Comparison of ENCODE assay signal across 26 cellular contexts in the genomic region with DNA sequence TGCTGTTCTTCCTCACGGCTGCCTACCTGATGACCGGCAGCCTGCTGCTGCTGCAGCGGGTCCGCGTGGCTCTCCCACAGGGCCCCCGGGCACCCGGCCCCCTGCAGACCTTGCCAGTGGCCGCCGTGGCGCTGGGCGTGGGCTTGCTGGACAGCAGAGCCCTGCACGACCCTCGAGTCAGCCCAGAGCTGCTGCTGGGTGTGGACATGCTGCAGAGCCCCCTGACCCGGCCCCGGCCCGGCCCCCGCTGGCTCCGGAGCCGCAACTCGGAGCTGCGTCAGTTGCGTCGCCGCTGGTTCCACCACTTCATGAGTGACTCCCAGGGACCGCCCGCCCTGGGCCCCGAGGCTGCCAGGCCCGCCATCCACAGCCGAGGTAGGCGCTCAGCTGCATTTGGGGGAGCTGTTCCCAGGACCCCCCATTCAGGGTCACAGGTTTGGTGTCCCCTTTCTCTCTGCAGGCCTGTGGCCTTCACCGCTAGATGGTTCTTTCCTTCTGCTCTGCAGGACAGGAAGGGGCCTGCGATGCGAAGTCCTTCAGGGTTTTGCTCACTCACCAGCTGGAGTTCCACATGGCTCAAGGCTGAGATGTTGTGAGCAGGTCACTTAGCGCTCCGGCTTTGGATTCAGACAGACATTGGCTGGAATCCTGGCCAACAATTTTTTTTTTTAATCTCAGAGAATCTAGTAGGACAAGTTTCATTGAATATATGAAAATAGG. TPM values are rescaled to one million over a fixed set of nuclear protein-coding genes. Genes with fewer than 3 reads are reported as not detected.
"Had no signal": no experiment of that assay in that cellular context is flagged by ENCODE, and none has a peak within 500 bp of the region (broad histone marks: within the 10 kb centered on the region; RNA-seq: fewer than 3 reads in every experiment).

No MANE protein-coding gene starts in this region.

- H3K36me3 ChIP-seq: neural progenitor cell, neutrophil, ovary, right lobe of liver, sigmoid colon, thoracic aorta, thyroid gland, upper lobe of left lung, vagina had no signal

- DNase-seq: naive thymus-derived CD4-positive, alpha-beta T cell; natural killer cell; nucleus accumbens; ovary; right cardiac atrium; right lobe of liver; sigmoid colon; small intestine; stimulated activated CD4-positive, alpha-beta T cell treated with anti-CD3 and anti-CD28 coated beads, Interleukin-12 subunit alpha, Interleukin-12 subunit beta, amount 100 ng/mL, for 4 hours; stimulated activated CD4-positive, alpha-beta T cell treated with anti-CD3 and anti-CD28 coated beads, Interleukin-1b, Interleukin-23, amount 100 ng/mL, for 48 hours; stimulated activated CD4-positive, alpha-beta T cell treated with anti-CD3 and anti-CD28 coated beads, Interleukin-4, amount 100 ng/mL, for 1 hour; stimulated activated CD4-positive, alpha-beta T cell treated with anti-CD3 and anti-CD28 coated beads, Interleukin-4, amount 100 ng/mL, for 4 hours; stimulated activated CD8-positive, alpha-beta memory T cell treated with anti-CD3 and anti-CD28 coated beads, Interleukin-4, amount 100 ng/mL, for 48 hours; stimulated activated naive B cell treated with anti-CD40 and anti-IgM and Interleukin-4, amounts not matched to agents 10 μg/mL and 1 μg/mL and 100 μg/mL, for 72 hours; stimulated activated naive CD4-positive, alpha-beta T cell treated with Interleukin-2 at 50 U/mL for 16 hours; thyroid gland; trophoblast cell had no signal

- H3K4me1 ChIP-seq: parathyroid adenoma, right lobe of liver, sigmoid colon, thyroid gland, tibial nerve, upper lobe of left lung, vagina had no signal

- H3K9me3 ChIP-seq: neutrophil, ovary, psoas muscle, right lobe of liver, sigmoid colon, thoracic aorta, thyroid gland, tibial nerve, upper lobe of left lung, vagina had no signal

- ATAC-seq: naive thymus-derived CD4-positive, alpha-beta T cell; natural killer cell; psoas muscle; right cardiac atrium; right lobe of liver; stimulated activated naive B cell treated with anti-CD40 and anti-IgM and Interleukin-4, amounts not matched to agents 10 μg/mL and 1 μg/mL and 100 μg/mL, for 72 hours had no signal

- H3K27ac ChIP-seq: neural progenitor cell, neutrophil, ovary, parathyroid adenoma, psoas muscle, right lobe of liver, sigmoid colon, thoracic aorta, thyroid gland, tibial nerve, upper lobe of left lung, vagina had no signal

- H3K79me2 ChIP-seq: parathyroid adenoma had no signal

- H2AFZ ChIP-seq: neural progenitor cell, parathyroid adenoma had no signal

- H3K27me3 ChIP-seq: neural progenitor cell, neutrophil, ovary, right lobe of liver, thyroid gland, tibial nerve, upper lobe of left lung, vagina had no signal

- H3K4me2 ChIP-seq: neural progenitor cell had no signal

- FAIRE-seq: small intestine, urothelium cell line had no signal

- H3K9ac ChIP-seq: neural progenitor cell, parathyroid adenoma had no signal

- H3K4me3 ChIP-seq: neural progenitor cell, ovary, psoas muscle, right lobe of liver, sigmoid colon, thoracic aorta, thyroid gland, tibial nerve, upper lobe of left lung, vagina had no signal

RNA-seq across cellular contexts. Expression of gene WSCD1, which starts 10.7 kb away (rescaled TPM):
- polyA plus RNA-seq: naive thymus-derived CD4-positive, alpha-beta T cell had no signal
